Comparison of ENCODE assay signal across 21 cellular contexts in genomic region chr2:203112342-203112741, GRCh38.
DNase-seq lines count a peak whose midpoint lies in the region; ATAC-seq and TF ChIP-seq lines count a peak whose summit lies in the region.
"Had no signal": no experiment of that assay in that cellular context is flagged by ENCODE, and none has a peak within 500 bp of the region (broad histone marks: within the 10 kb centered on the region; RNA-seq: fewer than 3 reads in every experiment).

No MANE protein-coding gene starts in this region.

- in situ Hi-C loops in brain microvascular endothelial cell (cut with HindIII; ENCODE audit: low pct_ligation_motif_present, low sequenced_read_pairs): no loop called here

- H3K4me1 ChIP-seq in DND-41 (ENCODE audit: insufficient read depth, low read length) (no peaks in the 10 kb centered on the region), osteoblast (ENCODE audit: insufficient read depth, low read length) (no peaks in the 10 kb centered on the region)
- H3K4me1 ChIP-seq: BLaER1 treated with 17β-estradiol and CSF1 and Interleukin-3, amounts not matched to agents 10 nM and 100 nM had no signal

- H3K27ac ChIP-seq in DND-41 (ENCODE audit: low read length) (no peak overlapping the region), VCaP (no peak overlapping the region), osteoblast (ENCODE audit: low read depth, low read length) (no peak overlapping the region), brain microvascular endothelial cell (no peak overlapping the region)
- H3K27ac ChIP-seq: BLaER1 treated with 17β-estradiol and CSF1 and Interleukin-3, amounts not matched to agents 10 nM and 100 nM; HL-60; KMS-11; SK-N-MC had no signal

- DNase-seq in DND-41: no peak
- DNase-seq in Kasumi-1 (lab: John Stamatoyannopoulos, UW): peak; percentile 30 to 33
- DNase-seq in osteoblast (ENCODE audit: insufficient read length, low spot score, missing footprints): peak; percentile 34
- no peak for DNase-seq in GM03348 (ENCODE audit: low spot score)
- DNase-seq in brain microvascular endothelial cell: no peak
- no peak for DNase-seq in 8988T
- DNase-seq: ACHN; CD8-positive, alpha-beta memory T cell; H9; MV-4-11; NCI-H1694; NCI-H2081 treated with DMSO at 0.1 percent for 48 hours; NCI-H2171 treated with DMSO at 0.1 percent for 48 hours; NCI-H524 treated with DMSO at 0.1 percent for 48 hours; OCI-M1; SHP77 had no signal

- no peak overlapping the region for H3K4me3 ChIP-seq in DND-41 (ENCODE audit: low read depth in 1 of 2, low read length in 2 of 2)
- no peak overlapping the region for H3K4me3 ChIP-seq in osteoblast (ENCODE audit: insufficient read depth, low read length)
- H3K4me3 ChIP-seq in brain microvascular endothelial cell (ENCODE audit: low read depth, low read length): no peak overlapping the region
- H3K4me3 ChIP-seq: BLaER1 treated with 17β-estradiol and CSF1 and Interleukin-3, amounts not matched to agents 10 nM and 100 nM; SK-N-MC had no signal

- H3K4me2 ChIP-seq in DND-41 (ENCODE audit: insufficient read depth, low read length): no peak overlapping the region
- no peak overlapping the region for H3K4me2 ChIP-seq in osteoblast (ENCODE audit: insufficient read depth, low read length)
- H3K4me2 ChIP-seq: BLaER1 treated with 17β-estradiol and CSF1 and Interleukin-3, amounts not matched to agents 10 nM and 100 nM; KMS-11 had no signal

- ATAC-seq in DND-41 (ENCODE audit: insufficient read depth, low read depth): no peak

- H3K9ac ChIP-seq in DND-41 (ENCODE audit: low read depth, low read length): no peak overlapping the region
- H3K9ac ChIP-seq: BLaER1 treated with 17β-estradiol and CSF1 and Interleukin-3, amounts not matched to agents 10 nM and 100 nM; KMS-11 had no signal

- H4K20me1 ChIP-seq in DND-41 (ENCODE audit: insufficient read depth, low read length) (no peaks in the 10 kb centered on the region), osteoblast (ENCODE audit: insufficient read depth, low read length) (no peaks in the 10 kb centered on the region)
- H4K20me1 ChIP-seq: BLaER1 treated with 17β-estradiol and CSF1 and Interleukin-3, amounts not matched to agents 10 nM and 100 nM had no signal

- TF ChIP-seq CTCF in DND-41 (IDR thresholded peaks at IDR 0.05; ENCODE audit: borderline replicate concordance, extremely low read depth, low read length, poor library complexity, severe bottlenecking): peak; percentile 12
- peak; percentile 30; the same call in 1 of the 2 replicates for TF ChIP-seq CTCF in VCaP (conservative IDR thresholded peaks at IDR 0.05)
- TF ChIP-seq CTCF in osteoblast (IDR thresholded peaks at IDR 0.05; ENCODE audit: extremely low read depth, low read depth, low read length): peak; percentile 20
- no peak for TF ChIP-seq CTCF in brain microvascular endothelial cell (IDR thresholded peaks at IDR 0.05; ENCODE audit: low read depth, low read length, missing control alignments)

- H2AFZ ChIP-seq in DND-41 (ENCODE audit: low read depth, low read length) (no peak overlapping the region), osteoblast (ENCODE audit: low read length) (no peak overlapping the region)

- no peaks in the 10 kb centered on the region for H3K9me3 ChIP-seq in DND-41 (ENCODE audit: insufficient read depth, low read length, severe bottlenecking)
- no peaks in the 10 kb centered on the region for H3K9me3 ChIP-seq in osteoblast (ENCODE audit: low read depth, low read length)
- H3K9me3 ChIP-seq: BLaER1 treated with 17β-estradiol and CSF1 and Interleukin-3, amounts not matched to agents 10 nM and 100 nM had no signal

- no peaks in the 10 kb centered on the region for H3K27me3 ChIP-seq in DND-41 (ENCODE audit: insufficient read depth, low read length, poor library complexity)
- H3K27me3 ChIP-seq in osteoblast (ENCODE audit: insufficient read depth, low read length): no peaks in the 10 kb centered on the region
- no peaks in the 10 kb centered on the region for H3K27me3 ChIP-seq in brain microvascular endothelial cell (replicated peaks)
- H3K27me3 ChIP-seq: BLaER1 treated with 17β-estradiol and CSF1 and Interleukin-3, amounts not matched to agents 10 nM and 100 nM had no signal

- H3K36me3 ChIP-seq in DND-41 (ENCODE audit: insufficient read depth, low read length) (peaks cover 3% of the 10 kb centered on the region), osteoblast (ENCODE audit: insufficient read depth, low read length) (peaks cover 65% of the 10 kb centered on the region), brain microvascular endothelial cell (replicated peaks) (peaks cover 38% of the 10 kb centered on the region)

- no peaks in the 10 kb centered on the region for H3K79me2 ChIP-seq in DND-41 (ENCODE audit: insufficient read depth, low read length)
- H3K79me2 ChIP-seq in osteoblast (ENCODE audit: insufficient read depth, low read length): no peaks in the 10 kb centered on the region

Comparison
In these comparisons a context has a peak if more than half of its experiments do, and no peak if none do; other contexts are left out.
1. DNase-seq: peak in Kasumi-1 (2 of 2) and osteoblast (single experiment); none in DND-41 (single experiment), GM03348 (single experiment), brain microvascular endothelial cell (single experiment) and 8988T (single experiment).